Comparison of ENCODE assay signal across 8 cellular contexts in genomic region chr18:48928787-48929186, GRCh38. TPM values are rescaled to one million over a fixed set of nuclear protein-coding genes. Genes with fewer than 3 reads are reported as not detected.
DNase-seq lines count a peak whose midpoint lies in the region; ATAC-seq and TF ChIP-seq lines count a peak whose summit lies in the region.

No MANE protein-coding gene starts in this region.

- no peaks in the 10 kb centered on the region for H3K9me2 ChIP-seq in Loucy (replicated peaks; ENCODE audit: low read depth, low read length)

- H3K79me2 ChIP-seq in DND-41 (ENCODE audit: insufficient read depth, low read length): peaks cover 54% of the 10 kb centered on the region
- H3K79me2 ChIP-seq in Loucy (ENCODE audit: insufficient read depth, low read length): peaks cover 97% of the 10 kb centered on the region

- peak overlapping the region; percentile 31 for H3K9ac ChIP-seq in DND-41 (ENCODE audit: low read depth, low read length)
- H3K9ac ChIP-seq in Loucy (ENCODE audit: low read depth, low read length, poor library complexity, severe bottlenecking): no peak overlapping the region

- no peaks in the 10 kb centered on the region for H3K27me3 ChIP-seq in DND-41 (ENCODE audit: insufficient read depth, low read length, poor library complexity)
- no peaks in the 10 kb centered on the region for H3K27me3 ChIP-seq in Loucy (ENCODE audit: insufficient read depth, low read length, poor library complexity, severe bottlenecking)

- peak overlapping the region; percentile 76 for H3K27ac ChIP-seq in DND-41 (ENCODE audit: low read length)

- H3K9me3 ChIP-seq in DND-41 (ENCODE audit: insufficient read depth, low read length, severe bottlenecking) (no peaks in the 10 kb centered on the region), Loucy (ENCODE audit: insufficient read depth, low read depth, low read length) (no peaks in the 10 kb centered on the region)

- H2AFZ ChIP-seq in DND-41 (ENCODE audit: low read depth, low read length) (no peak overlapping the region; the same call in 1 of the 2 replicates), Loucy (ENCODE audit: low read length) (no peak overlapping the region)

- peak; percentile 88 for DNase-seq in DND-41
- DNase-seq in T-helper 9 cell: peak; percentile 71
- DNase-seq in astrocyte of the spinal cord (ENCODE audit: low read depth, low spot score): peak; percentile 59
- peak; percentile 78 to 88 for DNase-seq in left colon
- peak; percentile 41 for DNase-seq in stimulated activated CD8-positive, alpha-beta memory T cell treated with anti-CD3 and anti-CD28 coated beads, Interleukin-15, amount 100 ng/mL, for 1 hour (ENCODE audit: low read depth)
- no peak for DNase-seq in OCI-M1 (lab: John Stamatoyannopoulos, UW)

- intact Hi-C loops in left colon (cut with DNase I, micrococcal nuclease): no loop called here

- no peaks in the 10 kb centered on the region for H3F3A ChIP-seq in Loucy (ENCODE audit: low read depth)

- no peak for TF ChIP-seq CTCF in DND-41 (IDR thresholded peaks at IDR 0.05; ENCODE audit: borderline replicate concordance, extremely low read depth, low read length, poor library complexity, severe bottlenecking)
- no peak for TF ChIP-seq CTCF in Loucy (conservative IDR thresholded peaks at IDR 0.05; ENCODE audit: low read length)
- TF ChIP-seq CTCF in astrocyte of the spinal cord (IDR thresholded peaks at IDR 0.05; ENCODE audit: low read depth, low read length): no peak

- H3K36me3 ChIP-seq in DND-41 (ENCODE audit: insufficient read depth, low read length) (no peaks in the 10 kb centered on the region), Loucy (ENCODE audit: insufficient read depth, low read length) (peaks cover 41% of the 10 kb centered on the region; the same call in 1 of the 2 replicates)

- ATAC-seq in DND-41 (ENCODE audit: insufficient read depth, low read depth) (peak; percentile 99), GM21619 (IDR thresholded peaks at IDR 0.05; ENCODE audit: unreplicated experiment) (peak; percentile 76), left colon (peak; percentile 36)

- H3K4me2 ChIP-seq in DND-41 (ENCODE audit: insufficient read depth, low read length) (peak overlapping the region; percentile 66), Loucy (ENCODE audit: low read depth, low read length, poor library complexity, severe bottlenecking) (peak overlapping the region; percentile 85)

- 0 out of 2 replicates have a peak, but pooled peaks cover 14% of the 10 kb centered on the region for H4K20me1 ChIP-seq in DND-41 (ENCODE audit: insufficient read depth, low read length)
- peaks cover 91% of the 10 kb centered on the region for H4K20me1 ChIP-seq in Loucy (ENCODE audit: insufficient read depth, low read length, poor library complexity, severe bottlenecking)

- H3K4me1 ChIP-seq in DND-41 (ENCODE audit: insufficient read depth, low read length) (peaks cover 62% of the 10 kb centered on the region), Loucy (ENCODE audit: insufficient read depth, low read length, poor library complexity, severe bottlenecking) (peaks cover 64% of the 10 kb centered on the region)

- peak overlapping the region in 1 of 2 experiments; percentile 32; a peak in 2 of 4 replicates for H3K4me3 ChIP-seq in DND-41 (ENCODE audit: low read depth in 1 of 2, low read length in 2 of 2)
- peak overlapping the region; percentile 53 for H3K4me3 ChIP-seq in Loucy (ENCODE audit: low read length, poor library complexity, severe bottlenecking)
- no peak overlapping the region for H3K4me3 ChIP-seq in astrocyte of the spinal cord (ENCODE audit: low read depth, low read length)

- in situ Hi-C loops in astrocyte of the spinal cord (cut with HindIII; ENCODE audit: low sequenced_read_pairs): no loop called here

RNA-seq across cellular contexts. Expression of gene SMAD7, which starts 22.0 kb away (rescaled TPM):
- 10 to 100 TPM; 36.4 to 50.0 TPM for total RNA-seq in left colon

Comparison
In these comparisons a context has a peak if more than half of its experiments do, and no peak if none do; other contexts are left out.
1. ATAC-seq: peak in every context shown above with its lines; median percentile 99 in DND-41; 76 in GM21619; 36 in left colon.